Comparison of ENCODE assay signal across 11 cellular contexts in the genomic region with DNA sequence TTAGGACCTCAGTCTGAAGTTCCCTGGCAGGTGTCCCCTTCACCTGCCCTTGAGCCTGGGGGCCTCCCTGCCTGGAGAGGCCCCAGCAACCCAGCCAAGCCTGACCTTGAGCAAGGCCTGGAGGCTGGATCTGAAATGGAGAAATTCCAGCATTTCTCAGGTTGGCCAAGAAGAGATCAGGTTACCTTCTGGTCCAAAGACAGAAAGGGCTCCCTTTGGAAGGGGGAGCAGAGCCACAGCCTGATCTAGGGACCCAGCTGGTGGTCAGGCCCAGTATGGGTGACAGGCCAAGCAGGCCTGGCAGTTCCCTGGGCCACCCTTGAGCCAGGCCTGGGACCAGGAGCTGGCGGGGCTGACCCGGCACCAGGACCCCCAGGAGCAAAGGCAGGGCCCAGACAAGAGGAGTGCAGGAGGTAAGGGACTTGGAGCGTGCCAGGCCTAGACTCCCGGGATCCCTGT.
DNase-seq lines count a peak whose midpoint lies in the region; ATAC-seq and TF ChIP-seq lines count a peak whose summit lies in the region.
"Had no signal": no experiment of that assay in that cellular context is flagged by ENCODE, and none has a peak within 500 bp of the region (broad histone marks: within the 10 kb centered on the region; RNA-seq: fewer than 3 reads in every experiment).

No MANE protein-coding gene starts in this region.

- TF ChIP-seq CTCF in PC-9 (conservative IDR thresholded peaks at IDR 0.05) (no peak), esophagus muscularis mucosa (IDR thresholded peaks at IDR 0.05) (no peak), nephron (IDR thresholded peaks at IDR 0.05; ENCODE audit: unreplicated experiment in 3 of 3) (no peak), tibial artery (IDR thresholded peaks at IDR 0.05) (no peak)

- peaks cover 35% of the 10 kb centered on the region for H3K4me1 ChIP-seq in PC-9 (replicated peaks; ENCODE audit: insufficient read depth)
- peaks cover 6 to 23% (median 20%) of the 10 kb centered on the region in 4 donors for H3K4me1 ChIP-seq in esophagus muscularis mucosa
- peaks cover 0 to 15% (median 8%) of the 10 kb centered on the region in 4 donors for H3K4me1 ChIP-seq in tibial artery

- H3K27ac ChIP-seq in PC-9, result peak overlapping the region; percentile 83
- peak overlapping the region; percentile 74 to 86 (median 80) for H3K27ac ChIP-seq in esophagus muscularis mucosa (replicated peaks in 1 of 4)
- H3K27ac ChIP-seq in tibial artery, result peak overlapping the region; percentile 52 to 67
- H3K27ac ChIP-seq: dorsolateral prefrontal cortex, SK-N-MC had no signal

- peak overlapping the region; percentile 86 to 95 (median 92) for H3K27ac Mint-ChIP-seq in nephron
- no peak overlapping the region for H3K27ac Mint-ChIP-seq in stimulated activated effector memory CD8-positive, alpha-beta T cell treated with anti-CD3 and anti-CD28 coated beads, Interleukin-12 subunit alpha, Interleukin-12 subunit beta, amount 100 ng/mL, for 72 hours

- no peaks in the 10 kb centered on the region for H3K9me2 ChIP-seq in PC-9 (ENCODE audit: insufficient read depth)

- H3K9me3 ChIP-seq in PC-9 (ENCODE audit: insufficient read depth, low read depth) (peaks cover 18% of the 10 kb centered on the region), esophagus muscularis mucosa (peaks cover 0 to 11% (median 11%) of the 10 kb centered on the region in 4 donors), tibial artery (peaks cover 3 to 14% (median 11%) of the 10 kb centered on the region in 3 donors)

- POLR2A ChIA-PET in PC-9 (lab: Charles Lee; ENCODE audit: unreplicated experiment), result no interaction called here

- H3K4me1 Mint-ChIP-seq in nephron, result peaks cover 20% of the 10 kb centered on the region
- H3K4me1 Mint-ChIP-seq in stimulated activated effector memory CD8-positive, alpha-beta T cell treated with anti-CD3 and anti-CD28 coated beads, Interleukin-12 subunit alpha, Interleukin-12 subunit beta, amount 100 ng/mL, for 72 hours, result no peaks in the 10 kb centered on the region

- peaks cover 20% of the 10 kb centered on the region for H3K9me3 Mint-ChIP-seq in nephron
- peaks cover 10% of the 10 kb centered on the region for H3K9me3 Mint-ChIP-seq in stimulated activated effector memory CD8-positive, alpha-beta T cell treated with anti-CD3 and anti-CD28 coated beads, Interleukin-12 subunit alpha, Interleukin-12 subunit beta, amount 100 ng/mL, for 72 hours

- H3K27me3 ChIP-seq in PC-9 (ENCODE audit: insufficient read depth, low read depth) (no peaks in the 10 kb centered on the region), esophagus muscularis mucosa (peaks cover 0 to 30% (median 0%) of the 10 kb centered on the region in 4 donors), tibial artery (peaks cover 0 to 38% of the 10 kb centered on the region in 2 donors)

- no peak for ATAC-seq in stimulated activated effector memory CD8-positive, alpha-beta T cell treated with anti-CD3 and anti-CD28 coated beads, Interleukin-12 subunit alpha, Interleukin-12 subunit beta, amount 100 ng/mL, for 72 hours

- H4K20me1 ChIP-seq in PC-9 (ENCODE audit: insufficient read depth), result no peaks in the 10 kb centered on the region

- no TSS peak for BruUV-seq in PC-9 (replicated peaks; lab: Mats Ljungman, UMichigan)

- H3K79me2 ChIP-seq in PC-9 (ENCODE audit: low read depth), result peaks cover 64% of the 10 kb centered on the region

- peaks cover 41% of the 10 kb centered on the region; the same call in 1 of the 2 replicates for H3F3A ChIP-seq in PC-9 (ENCODE audit: insufficient read depth, low read depth)

- H3K4me3 Mint-ChIP-seq in nephron, result peak overlapping the region; percentile 58 to 87 (median 83)
- H3K4me3 Mint-ChIP-seq in stimulated activated effector memory CD8-positive, alpha-beta T cell treated with anti-CD3 and anti-CD28 coated beads, Interleukin-12 subunit alpha, Interleukin-12 subunit beta, amount 100 ng/mL, for 72 hours, result no peak overlapping the region

- H3K36me3 ChIP-seq in PC-9 (ENCODE audit: low read depth) (peaks cover 22% of the 10 kb centered on the region), esophagus muscularis mucosa (no peaks in the 10 kb centered on the region), tibial artery (no peaks in the 10 kb centered on the region)

- intact Hi-C loops in PC-9 (cut with micrococcal nuclease; ENCODE audit: unreplicated experiment) (loop anchor here (1.0 to 5.0 kb wide), 6 partner anchors 45 to 1864 kb away; no protein-coding TSS in a partner anchor), esophagus muscularis mucosa (cut with DNase I) (no loop called here), tibial artery (cut with DNase I; ENCODE audit: low total_unique reads) (no loop called here)

- H3K4me2 ChIP-seq in PC-9, result peak overlapping the region; percentile 82

- H3K4me3 ChIP-seq in PC-9 (peak overlapping the region; percentile 58), esophagus muscularis mucosa (peak overlapping the region; percentile 52 to 69 (median 60)), tibial artery (peak overlapping the region; percentile 50 to 55)
- H3K4me3 ChIP-seq: SK-N-MC had no signal

- CTCF ChIA-PET in PC-9 (lab: Charles Lee), result interaction anchor here (0.6 to 1.3 kb wide), 3 partner anchors 63 to 98 kb away, joined by 3 to 9 read pairs (median 6); no protein-coding TSS in a partner anchor

- DNase-seq in PC-9 (peak; percentile 41 to 69), esophagus muscularis mucosa (ENCODE audit: extremely low spot score) (no peak), tibial artery (no peak), 8988T (no peak), NCI-H1105 (lab: John Stamatoyannopoulos, UW) (no peak), HuH-7.5 (ENCODE audit: low spot score) (no peak)
- no peak for DNase-seq in stimulated activated effector memory CD8-positive, alpha-beta T cell treated with anti-CD3 and anti-CD28 coated beads, Interleukin-12 subunit alpha, Interleukin-12 subunit beta, amount 100 ng/mL, for 72 hours (ENCODE audit: low spot score in 2 of 2)
- DNase-seq: activated CD4-positive, alpha-beta T cell treated with anti-CD3 and anti-CD28 coated beads, Interleukin-2, amount 50 U/mL, for 1 hour; dorsolateral prefrontal cortex had no signal

- peaks cover 44% of the 10 kb centered on the region for H3K27me3 Mint-ChIP-seq in nephron (ENCODE audit: low read depth)

- TF ChIP-seq EP300 in esophagus muscularis mucosa (IDR thresholded peaks at IDR 0.05), result no peak

- WGBS in esophagus muscularis mucosa, result 87% methylated on average over 4 of the region's 4 CpGs

- H3K36me3 Mint-ChIP-seq in nephron (ENCODE audit: low read depth), result peaks cover 9% of the 10 kb centered on the region
- H3K36me3 Mint-ChIP-seq in stimulated activated effector memory CD8-positive, alpha-beta T cell treated with anti-CD3 and anti-CD28 coated beads, Interleukin-12 subunit alpha, Interleukin-12 subunit beta, amount 100 ng/mL, for 72 hours, result no peaks in the 10 kb centered on the region

- 0 out of 2 replicates have a peak overlapping the region, but pooled peaks have one; percentile 57 for H2AFZ ChIP-seq in PC-9

- no peak for TF ChIP-seq POLR2A in esophagus muscularis mucosa (IDR thresholded peaks at IDR 0.05; ENCODE audit: low read depth)

Comparison
In these comparisons a context has a peak if more than half of its experiments do, and no peak if none do; other contexts are left out.
1. DNase-seq: peak in PC-9 (2 of 2); none in esophagus muscularis mucosa (single experiment), tibial artery (0 of 2), 8988T (single experiment), stimulated activated effector memory CD8-positive, alpha-beta T cell treated with anti-CD3 and anti-CD28 coated beads, Interleukin-12 subunit alpha, Interleukin-12 subunit beta, amount 100 ng/mL, for 72 hours (0 of 2), NCI-H1105 (single experiment) and HuH-7.5 (single experiment).
2. Peak in every context shown above with its lines, with median percentiles within 50 percentile points of each other: H3K27ac ChIP-seq and H3K4me3 ChIP-seq.